8 cellular contexts compared by ENCODE assay signal in the genomic region with DNA sequence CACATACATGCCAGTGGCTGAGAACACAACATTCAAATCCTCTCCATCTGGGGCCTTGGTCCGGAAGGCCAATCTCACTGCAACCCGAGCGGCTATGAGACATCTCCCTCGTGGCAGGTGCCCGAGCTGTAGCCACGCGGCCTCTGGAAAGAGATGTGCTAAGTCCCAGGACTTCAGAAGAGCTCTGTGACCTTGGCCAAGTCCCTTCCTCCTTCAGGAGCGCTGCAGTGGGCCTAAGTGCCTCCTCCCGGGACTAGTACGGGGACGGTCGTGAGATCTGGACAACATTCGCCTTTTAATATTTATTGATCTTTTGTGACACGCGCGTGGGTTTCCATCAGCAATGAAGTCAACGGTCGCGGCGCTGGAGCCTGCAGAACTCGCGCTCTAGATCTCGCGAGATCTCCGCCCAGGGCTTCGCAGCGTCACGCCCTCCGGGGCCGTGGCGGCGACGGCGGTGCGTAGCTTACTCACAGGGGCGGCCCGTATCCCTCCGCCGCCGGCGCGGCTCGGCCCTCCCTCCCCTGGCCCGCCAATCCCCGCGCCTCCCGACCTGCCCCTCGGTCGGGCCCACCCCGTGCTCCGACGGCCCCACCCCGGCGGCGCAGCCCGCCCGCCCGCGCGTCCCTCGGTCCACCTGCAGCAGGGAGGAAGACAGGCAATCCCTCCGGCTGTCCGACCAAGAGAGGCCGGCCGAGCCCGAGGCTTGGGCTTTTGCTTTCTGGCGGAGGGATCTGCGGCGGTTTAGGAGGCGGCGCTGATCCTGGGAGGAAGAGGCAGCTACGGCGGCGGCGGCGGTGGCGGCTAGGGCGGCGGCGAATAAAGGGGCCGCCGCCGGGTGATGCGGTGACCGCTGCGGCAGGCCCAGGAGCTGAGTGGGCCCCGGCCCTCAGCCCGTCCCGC. TPM values are rescaled to one million over a fixed set of nuclear protein-coding genes. Genes with fewer than 3 reads are reported as not detected.
DNase-seq lines count a peak whose midpoint lies in the region; ATAC-seq and TF ChIP-seq lines count a peak whose summit lies in the region.

Gene UBE2D2 (plus strand): TSS at position 588 of the 903 bp plus-strand sequence. CDS start 453 bp downstream, outside the sequence.

- TF ChIP-seq CTCF in Caco-2 (IDR thresholded peaks at IDR 0.05; ENCODE audit: insufficient read depth in 1 of 2, low read depth in 1 of 2, low read length in 1 of 2, severe bottlenecking in 1 of 2, unreplicated experiment in 1 of 2) = no peak

- H3K9me3 ChIP-seq in Caco-2 = no peaks in the 10 kb centered on the region

- no peaks in the 10 kb centered on the region for H3K27me3 Mint-ChIP-seq in Caco-2 (ENCODE audit: insufficient read depth, unreplicated experiment)
- H3K27me3 Mint-ChIP-seq in effector memory CD8-positive, alpha-beta T cell = no peaks in the 10 kb centered on the region
- no peaks in the 10 kb centered on the region for H3K27me3 Mint-ChIP-seq in memory B cell

- no peaks in the 10 kb centered on the region for H3K9me3 Mint-ChIP-seq in Caco-2 (ENCODE audit: unreplicated experiment)
- H3K9me3 Mint-ChIP-seq in effector memory CD8-positive, alpha-beta T cell = no peaks in the 10 kb centered on the region
- H3K9me3 Mint-ChIP-seq in memory B cell = no peaks in the 10 kb centered on the region

- ATAC-seq in GM21381 (IDR thresholded peaks at IDR 0.05; ENCODE audit: unreplicated experiment) = peak; percentile 84
- ATAC-seq in effector memory CD8-positive, alpha-beta T cell (replicated peaks) = peak; percentile 88
- peak; percentile 84 for ATAC-seq in memory B cell (ENCODE audit: low read depth)

- intact Hi-C loops in Caco-2 (cut with micrococcal nuclease; ENCODE audit: unreplicated experiment) = loop anchor here (1.0 to 5.0 kb wide), 4 partner anchors 43 to 157 kb away; partner anchors contain the start of genes DNAJC18 and SPATA24

- H3K4me3 Mint-ChIP-seq in Caco-2 (ENCODE audit: unreplicated experiment) = peak within 1 kb of the TSS; percentile 93
- peak within 1 kb of the TSS; percentile 84 to 92 for H3K4me3 Mint-ChIP-seq in effector memory CD8-positive, alpha-beta T cell
- peak within 1 kb of the TSS; percentile 99 for H3K4me3 Mint-ChIP-seq in memory B cell

- peaks cover 45% of the 10 kb centered on the region for H3K36me3 Mint-ChIP-seq in Caco-2 (ENCODE audit: insufficient read depth, unreplicated experiment)
- H3K36me3 Mint-ChIP-seq in effector memory CD8-positive, alpha-beta T cell (ENCODE audit: insufficient read depth) = peaks cover 46% of the 10 kb centered on the region
- peaks cover 1% of the 10 kb centered on the region for H3K36me3 Mint-ChIP-seq in memory B cell

- BruUV-seq in Caco-2 (replicated peaks; lab: Mats Ljungman, UMichigan) = TSS peak; percentile 94

- peaks cover 7% of the 10 kb centered on the region for H3K4me1 Mint-ChIP-seq in Caco-2 (ENCODE audit: low read depth, unreplicated experiment)
- peaks cover 31 to 38% of the 10 kb centered on the region in 2 donors for H3K4me1 Mint-ChIP-seq in effector memory CD8-positive, alpha-beta T cell (ENCODE audit: low read depth in 2 of 2)
- H3K4me1 Mint-ChIP-seq in memory B cell = peaks cover 23% of the 10 kb centered on the region

- CTCF ChIA-PET in Caco-2 (lab: Charles Lee) = interaction anchor here (0.6 to 2.3 kb wide), 6 partner anchors 14 to 562 kb away, joined by 3 to 13 read pairs (median 6); partner anchors contain the start of genes CXXC5 and MATR3

- POLR2A ChIA-PET in Caco-2 (lab: Charles Lee) = interaction anchor here (0.5 to 1.1 kb wide), 10 partner anchors 9 to 1505 kb away, joined by 3 to 8 read pairs (median 4); partner anchors contain the start of gene CXXC5

- peak within 1 kb of the TSS; percentile 92 for H3K27ac Mint-ChIP-seq in Caco-2 (ENCODE audit: unreplicated experiment)
- H3K27ac Mint-ChIP-seq in effector memory CD8-positive, alpha-beta T cell = peak within 1 kb of the TSS; percentile 93 to 96
- peak within 1 kb of the TSS; percentile 94 for H3K27ac Mint-ChIP-seq in memory B cell

- no peaks in the 10 kb centered on the region for H3K27me3 ChIP-seq in Caco-2 (replicated peaks; ENCODE audit: control insufficient read depth, insufficient read depth, low read length)

- 0 out of 2 replicates have a peak, but pooled peaks cover 13% of the 10 kb centered on the region for H3K4me1 ChIP-seq in Caco-2

- no peaks in the 10 kb centered on the region for H3K36me3 ChIP-seq in Caco-2 (ENCODE audit: control insufficient read depth, insufficient read depth, low read length)

- H3K4me3 ChIP-seq in Caco-2 (ENCODE audit: low read depth, low read length) = peak within 1 kb of the TSS; percentile 79

- DNase-seq in Caco-2 (peak; percentile 97 to 98), HUDEP-2 (lab: John Stamatoyannopoulos, UW; ENCODE audit: unreplicated experiment in 76 of 76) (peak; percentile 58 to 97 (median 93)), NOMO-1 treated with dmso at 0.1 percent for 144 hours (lab: John Stamatoyannopoulos, UW; ENCODE audit: unreplicated experiment) (peak; percentile 92), memory B cell (ENCODE audit: low spot score in 2 of 2) (peak; percentile 96)
- DNase-seq in activated CD8-positive, alpha-beta memory T cell treated with anti-CD3 and anti-CD28 coated beads for 48 hours (ENCODE audit: low read depth in 2 of 3, low spot score in 2 of 3) = peak; percentile 94 to 97 (median 96)
- DNase-seq in effector memory CD8-positive, alpha-beta T cell = peak; percentile 95 to 97 (median 96)
- DNase-seq in stimulated activated CD8-positive, alpha-beta memory T cell treated with anti-CD3 and anti-CD28 coated beads, Interleukin-12 subunit alpha, Interleukin-12 subunit beta, amount 100 ng/mL, for 1 hour (ENCODE audit: low read depth) = peak; percentile 95

RNA-seq across cellular contexts. Expression of gene UBE2D2, which starts in this region (rescaled TPM):
- 192 and 193 TPM in 2 replicates for total RNA-seq in Caco-2 (2022)

Comparison
In these comparisons a context has a peak if more than half of its experiments do, and no peak if none do; other contexts are left out.
1. Peak in every context shown above with its lines: DNase-seq, ATAC-seq and H3K4me3 ChIP-seq.